8 cellular contexts compared by ENCODE assay signal in genomic region chr1:220880367-220880680, GRCh38. TPM values are rescaled to one million over a fixed set of nuclear protein-coding genes. Genes with fewer than 3 reads are reported as not detected.
DNase-seq lines count a peak whose midpoint lies in the region; ATAC-seq and TF ChIP-seq lines count a peak whose summit lies in the region.

No MANE protein-coding gene starts in this region.

- POLR2A ChIA-PET in AG04450 (lab: Yijun Ruan, JAX): no interaction called here

- CTCF ChIA-PET in AG04450 (lab: Charles Lee): no interaction called here

- no peak overlapping the region for H3K27ac ChIP-seq in AG04450 (ENCODE audit: low read depth, low read length)

- DNase-seq in AG04450 (ENCODE audit: low read depth, low spot score) (no peak), LNCaP clone FGC (ENCODE audit: low read depth) (no peak), UCSD-AML1 (lab: John Stamatoyannopoulos, UW; ENCODE audit: unreplicated experiment) (no peak), epidermal melanocyte (ENCODE audit: insufficient read length, low spot score) (no peak)
- DNase-seq in natural killer cell treated with Interleukin-12 subunit alpha and Interleukin-12 subunit beta and Interleukin-15 and Interleukin-18, amount 100 ng/mL, for 72 hours (ENCODE audit: low spot score): no peak
- no peak for DNase-seq in stimulated activated CD4-positive, alpha-beta T cell treated with anti-CD3 and anti-CD28 coated beads, Interleukin-1b, Interleukin-23, amount 100 ng/mL, for 48 hours

- peaks cover 80% of the 10 kb centered on the region for H3K4me1 Mint-ChIP-seq in dendritic cell treated with granulocyte-macrophage colony-stimulating factor and Interleukin-4, amounts not matched to agents 40 ng/mL and 50 ng/mL, for 4 days (ENCODE audit: low read depth)
- H3K4me1 Mint-ChIP-seq in natural killer cell treated with Interleukin-12 subunit alpha and Interleukin-12 subunit beta and Interleukin-15 and Interleukin-18, amount 100 ng/mL, for 72 hours (ENCODE audit: low read depth in 2 of 2): peaks cover 26% of the 10 kb centered on the region in 2 donors

- peak overlapping the region; percentile 99 for H3K4me3 Mint-ChIP-seq in dendritic cell treated with granulocyte-macrophage colony-stimulating factor and Interleukin-4, amounts not matched to agents 40 ng/mL and 50 ng/mL, for 4 days
- H3K4me3 Mint-ChIP-seq in natural killer cell treated with Interleukin-12 subunit alpha and Interleukin-12 subunit beta and Interleukin-15 and Interleukin-18, amount 100 ng/mL, for 72 hours: peak overlapping the region; percentile 77

- peaks cover 19% of the 10 kb centered on the region; the same call in 1 of the 2 replicates for H3K9me3 ChIP-seq in AG04450 (ENCODE audit: control insufficient read depth, insufficient read depth, low read length)

- H3K27ac Mint-ChIP-seq in dendritic cell treated with granulocyte-macrophage colony-stimulating factor and Interleukin-4, amounts not matched to agents 40 ng/mL and 50 ng/mL, for 4 days: peak overlapping the region; percentile 100
- H3K27ac Mint-ChIP-seq in natural killer cell treated with Interleukin-12 subunit alpha and Interleukin-12 subunit beta and Interleukin-15 and Interleukin-18, amount 100 ng/mL, for 72 hours: peak overlapping the region in 1 of 2 donors; percentile 62

- peaks cover 18% of the 10 kb centered on the region for H3K27me3 Mint-ChIP-seq in dendritic cell treated with granulocyte-macrophage colony-stimulating factor and Interleukin-4, amounts not matched to agents 40 ng/mL and 50 ng/mL, for 4 days
- peaks cover 38 to 51% of the 10 kb centered on the region in 2 donors for H3K27me3 Mint-ChIP-seq in natural killer cell treated with Interleukin-12 subunit alpha and Interleukin-12 subunit beta and Interleukin-15 and Interleukin-18, amount 100 ng/mL, for 72 hours

- H3K36me3 Mint-ChIP-seq in dendritic cell treated with granulocyte-macrophage colony-stimulating factor and Interleukin-4, amounts not matched to agents 40 ng/mL and 50 ng/mL, for 4 days (ENCODE audit: low read depth): peaks cover 81% of the 10 kb centered on the region
- peaks cover 5% of the 10 kb centered on the region for H3K36me3 Mint-ChIP-seq in natural killer cell treated with Interleukin-12 subunit alpha and Interleukin-12 subunit beta and Interleukin-15 and Interleukin-18, amount 100 ng/mL, for 72 hours

- ATAC-seq in natural killer cell treated with Interleukin-12 subunit alpha and Interleukin-12 subunit beta and Interleukin-15 and Interleukin-18, amount 100 ng/mL, for 72 hours: no peak
- ATAC-seq in HG03175 (IDR thresholded peaks at IDR 0.05; ENCODE audit: unreplicated experiment): no peak

- no peaks in the 10 kb centered on the region for H3K27me3 ChIP-seq in AG04450 (ENCODE audit: control insufficient read depth, insufficient read depth, low read length)

- TF ChIP-seq CTCF in AG04450 (IDR thresholded peaks at IDR 0.05; ENCODE audit: low read depth, low read length) (no peak), LNCaP clone FGC (IDR thresholded peaks at IDR 0.05; ENCODE audit: control insufficient read depth, extremely low read depth, insufficient read depth) (no peak)

- intact Hi-C loops in dendritic cell treated with granulocyte-macrophage colony-stimulating factor and Interleukin-4, amounts not matched to agents 40 ng/mL and 50 ng/mL, for 4 days (cut with micrococcal nuclease): no loop called here

- peak overlapping the region; percentile 77 for H3K4me3 ChIP-seq in AG04450 (ENCODE audit: low read depth, low read length)
- H3K4me3 ChIP-seq in LNCaP clone FGC (ENCODE audit: low read depth, low read length): peak overlapping the region; percentile 55

- no peaks in the 10 kb centered on the region for H3K9me3 Mint-ChIP-seq in dendritic cell treated with granulocyte-macrophage colony-stimulating factor and Interleukin-4, amounts not matched to agents 40 ng/mL and 50 ng/mL, for 4 days
- no peaks in the 10 kb centered on the region for H3K9me3 Mint-ChIP-seq in natural killer cell treated with Interleukin-12 subunit alpha and Interleukin-12 subunit beta and Interleukin-15 and Interleukin-18, amount 100 ng/mL, for 72 hours

RNA-seq across cellular contexts. Expression of gene HLX, which starts 1.1 kb away (rescaled TPM):
- polyA plus RNA-seq in AG04450 (2011; rRNA removed): 3.7 TPM in 2 replicates
- polyA minus RNA-seq in AG04450 (2011; rRNA and poly(A)+ RNA removed): 2.6 and 7.2 TPM in 2 replicates
- total RNA-seq in natural killer cell treated with Interleukin-12 subunit alpha and Interleukin-12 subunit beta and Interleukin-15 and Interleukin-18, amount 100 ng/mL, for 72 hours: 1 to 10 TPM; 3.9 to 5.5 TPM
